In the genomic region with DNA sequence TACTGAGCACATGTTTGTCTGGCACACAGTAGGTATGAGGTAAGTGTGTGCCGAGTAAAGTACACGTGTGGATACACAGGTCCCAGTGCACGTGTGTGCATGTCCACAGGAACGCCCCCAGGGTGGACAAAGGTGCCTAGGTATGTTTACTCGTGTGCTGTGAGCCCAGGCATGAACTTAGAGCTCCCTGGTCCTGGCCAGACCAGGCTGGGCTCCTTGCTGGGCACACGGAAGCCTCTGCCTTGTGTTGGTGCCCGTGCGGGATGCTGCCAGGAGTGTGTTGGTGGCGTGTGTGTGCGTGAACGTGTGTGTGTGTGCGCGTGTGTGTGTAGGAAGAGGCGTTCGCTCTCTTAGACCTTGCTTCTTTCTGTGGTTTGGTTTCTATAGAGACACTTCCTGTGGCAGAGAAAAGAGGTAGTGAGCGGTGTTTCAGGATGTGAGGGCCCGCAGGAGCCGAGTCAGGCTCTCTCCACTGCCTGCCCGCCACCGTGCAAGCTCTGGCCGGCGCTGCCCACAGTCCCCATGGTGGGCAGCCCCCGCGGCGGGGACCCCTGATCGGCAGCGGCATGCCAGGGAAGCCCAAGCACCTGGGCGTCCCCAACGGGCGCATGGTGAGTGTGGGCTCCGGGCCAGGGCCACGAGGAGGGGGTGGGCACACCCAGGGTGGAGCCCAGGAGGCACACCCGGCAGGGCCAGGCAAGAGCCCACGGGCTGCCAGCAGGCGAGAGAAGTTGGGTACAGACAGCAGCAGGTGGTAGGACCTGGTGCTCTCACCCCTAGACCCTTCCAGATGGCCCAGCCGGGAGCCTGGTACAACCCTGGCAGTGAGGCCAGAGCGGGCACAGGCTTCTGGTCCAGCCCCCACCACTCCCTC, we compare ENCODE assay signal across 8 cellular contexts. TPM values are rescaled to one million over a fixed set of nuclear protein-coding genes. Genes with fewer than 3 reads are reported as not detected.
DNase-seq lines count a peak whose midpoint lies in the region; ATAC-seq and TF ChIP-seq lines count a peak whose summit lies in the region.

Gene RGS14 (plus strand): TSS at position 466 of the 874 bp plus-strand sequence. CDS start 101 bp downstream, at position 567.

- DNase-seq in NCI-H2171 (lab: John Stamatoyannopoulos, UW) (peak; percentile 11), colonic mucosa (peak; percentile 71), testis (no peak), epidermal melanocyte (ENCODE audit: insufficient read length, low spot score) (no peak)
- peak; percentile 61 for DNase-seq in activated CD4-positive, CD25-positive, alpha-beta regulatory T cell treated with anti-CD3 and anti-CD28 coated beads, Interleukin-2, amount 50 U/mL, for 72 hours

- 59 to 82% methylated on average over 14 to 34 of the region's 37 CpGs for WGBS in testis, 2 donors

- H3K4me1 ChIP-seq in colonic mucosa (peaks cover 7% of the 10 kb centered on the region), mucosa of rectum (ENCODE audit: control insufficient read depth in 2 of 2, insufficient read depth in 2 of 2, low read length in 2 of 2) (peaks cover 25 to 52% of the 10 kb centered on the region in 2 donors), testis (no peaks in the 10 kb centered on the region)

- H3K27me3 ChIP-seq in colonic mucosa (no peaks in the 10 kb centered on the region), mucosa of rectum (ENCODE audit: control insufficient read depth in 2 of 2, insufficient read depth in 2 of 2, low read length in 2 of 2) (no peaks in the 10 kb centered on the region), testis (no peaks in the 10 kb centered on the region)

- H3K9me3 ChIP-seq in colonic mucosa, result no peaks in the 10 kb centered on the region
- no peaks in the 10 kb centered on the region for H3K9me3 ChIP-seq in mucosa of rectum (ENCODE audit: control insufficient read depth in 2 of 2, low read length in 2 of 2)
- H3K9me3 ChIP-seq in testis, result no peaks in the 10 kb centered on the region

- ATAC-seq in GM18511 (IDR thresholded peaks at IDR 0.05; ENCODE audit: unreplicated experiment), result peak; percentile 94
- ATAC-seq in HG02678 (IDR thresholded peaks at IDR 0.05; ENCODE audit: unreplicated experiment), result peak; percentile 95

- intact Hi-C loops in colonic mucosa (cut with DNase I), result no loop called here
- intact Hi-C loops in testis (cut with DNase I; ENCODE audit: low total_unique reads), result no loop called here

- TF ChIP-seq CTCF in colonic mucosa (IDR thresholded peaks at IDR 0.05) (no peak), testis (IDR thresholded peaks at IDR 0.05) (no peak)

- H3K27ac ChIP-seq in colonic mucosa (peak within 1 kb of the TSS; percentile 48), mucosa of rectum (ENCODE audit: low read depth in 2 of 2, low read length in 2 of 2) (peak within 1 kb of the TSS; percentile 31 to 46), testis (no peak within 1 kb of the TSS)

- H3K9ac ChIP-seq in colonic mucosa (ENCODE audit: low read depth in 2 of 2, low read length in 2 of 2) (peak within 1 kb of the TSS; percentile 64 to 75), mucosa of rectum (ENCODE audit: low read depth in 1 of 2, low read length in 2 of 2) (peak within 1 kb of the TSS; percentile 64 to 65)

- TF ChIP-seq POLR2A in testis (IDR thresholded peaks at IDR 0.05), result no peak

- no peaks in the 10 kb centered on the region for H3K36me3 ChIP-seq in colonic mucosa
- no peaks in the 10 kb centered on the region for H3K36me3 ChIP-seq in mucosa of rectum (ENCODE audit: control insufficient read depth in 2 of 2, insufficient read depth in 2 of 2, low read length in 2 of 2)
- no peaks in the 10 kb centered on the region for H3K36me3 ChIP-seq in testis (ENCODE audit: low read depth, missing control alignments)

- H3K4me3 ChIP-seq in colonic mucosa, result peak within 1 kb of the TSS; percentile 48
- H3K4me3 ChIP-seq in mucosa of rectum (ENCODE audit: low read length in 2 of 2), result peak within 1 kb of the TSS; percentile 62 to 75
- no peak within 1 kb of the TSS for H3K4me3 ChIP-seq in testis

RNA-seq across cellular contexts. Expression of gene RGS14, which starts in this region (rescaled TPM):
- 10 to 100 TPM in 1 of 2 donors, 1 to 10 TPM in 1; 9.1 to 10.1 TPM for total RNA-seq in colonic mucosa
- total RNA-seq in testis, result 10 to 100 TPM; 39.2 to 40.5 TPM
- 25.3 TPM for polyA plus RNA-seq in testis (ENCODE audit: insufficient read depth, low read depth, low replicate concordance)

Comparison
In these comparisons a context has a peak if more than half of its experiments do, and no peak if none do; other contexts are left out.
1. DNase-seq: peak in NCI-H2171 (single experiment), activated CD4-positive, CD25-positive, alpha-beta regulatory T cell treated with anti-CD3 and anti-CD28 coated beads, Interleukin-2, amount 50 U/mL, for 72 hours (single experiment) and colonic mucosa (single experiment); none in testis (single experiment) and epidermal melanocyte (single experiment).
2. H3K27ac ChIP-seq: peak in colonic mucosa (single experiment) and mucosa of rectum (2 of 2); none in testis (0 of 2).
3. H3K4me3 ChIP-seq: peak in colonic mucosa (single experiment) and mucosa of rectum (2 of 2); none in testis (0 of 2).